In genomic region chr17:55549140-55549539, GRCh38 we compare ENCODE assay signal across 11 cellular contexts. TPM values are rescaled to one million over a fixed set of nuclear protein-coding genes. Genes with fewer than 3 reads are reported as not detected.
DNase-seq lines count a peak whose midpoint lies in the region; ATAC-seq and TF ChIP-seq lines count a peak whose summit lies in the region.
"Had no signal": no experiment of that assay in that cellular context is flagged by ENCODE, and none has a peak within 500 bp of the region (broad histone marks: within the 10 kb centered on the region; RNA-seq: fewer than 3 reads in every experiment).

No MANE protein-coding gene starts in this region.

- peak; percentile 66 for TF ChIP-seq CTCF in HFFc6 (IDR thresholded peaks at IDR 0.05)

- no peak for ATAC-seq in GM19397 (IDR thresholded peaks at IDR 0.05; ENCODE audit: unreplicated experiment)

- H3K9me3 Mint-ChIP-seq in HFFc6: no peaks in the 10 kb centered on the region
- H3K9me3 Mint-ChIP-seq: activated naive CD8-positive, alpha-beta T cell treated with anti-CD3 and anti-CD28 coated beads for 36 hours had no signal

- H3K4me3 Mint-ChIP-seq in HFFc6: no peak overlapping the region
- H3K4me3 Mint-ChIP-seq: activated naive CD8-positive, alpha-beta T cell treated with anti-CD3 and anti-CD28 coated beads for 36 hours had no signal

- H3K4me1 Mint-ChIP-seq in HFFc6 (ENCODE audit: low read depth): no peaks in the 10 kb centered on the region
- H3K4me1 Mint-ChIP-seq: activated naive CD8-positive, alpha-beta T cell treated with anti-CD3 and anti-CD28 coated beads for 36 hours had no signal

- no peaks in the 10 kb centered on the region for H3K36me3 Mint-ChIP-seq in HFFc6 (ENCODE audit: low read depth)
- H3K36me3 Mint-ChIP-seq: activated naive CD8-positive, alpha-beta T cell treated with anti-CD3 and anti-CD28 coated beads for 36 hours had no signal

- H3K27me3 Mint-ChIP-seq in HFFc6 (ENCODE audit: insufficient read depth): peaks cover 22% of the 10 kb centered on the region

- no peak overlapping the region for H3K27ac Mint-ChIP-seq in HFFc6
- H3K27ac Mint-ChIP-seq: activated naive CD8-positive, alpha-beta T cell treated with anti-CD3 and anti-CD28 coated beads for 36 hours had no signal

- DNase-seq in Daoy (ENCODE audit: low read depth) (peak; percentile 6), HFFc6 (no peak), RPMI8226 (peak; percentile 19), iPS-NIHi7 (ENCODE audit: extremely low spot score) (peak; percentile 44), NCI-H2081 (lab: John Stamatoyannopoulos, UW) (no peak), SHP77 (lab: John Stamatoyannopoulos, UW) (no peak), NCI-H510A (lab: John Stamatoyannopoulos, UW) (no peak)
- DNase-seq: activated naive CD8-positive, alpha-beta T cell treated with anti-CD3 and anti-CD28 coated beads for 36 hours; T-helper 2 cell; tibial artery had no signal

RNA-seq across cellular contexts. Expression of gene SMIM36, which starts 37.9 kb away (rescaled TPM):
- not detected in 2 replicates for total RNA-seq in Daoy (2014; rRNA removed; shearing (Covaris generic))
- not detected for total RNA-seq in HFFc6 (2021; fragmentation: NEBNext Ultra II Directional; extraction: Animal tissue kit (Norgen Biotek cat#: 25700))
- total RNA-seq: activated naive CD8-positive, alpha-beta T cell treated with anti-CD3 and anti-CD28 coated beads for 36 hours had no signal

Comparison
In these comparisons a context has a peak if more than half of its experiments do, and no peak if none do; other contexts are left out.
1. DNase-seq: peak in Daoy (single experiment), RPMI8226 (single experiment) and iPS-NIHi7 (single experiment); none in HFFc6 (single experiment), NCI-H2081 (0 of 2), SHP77 (0 of 2) and NCI-H510A (single experiment).